In the genomic region with DNA sequence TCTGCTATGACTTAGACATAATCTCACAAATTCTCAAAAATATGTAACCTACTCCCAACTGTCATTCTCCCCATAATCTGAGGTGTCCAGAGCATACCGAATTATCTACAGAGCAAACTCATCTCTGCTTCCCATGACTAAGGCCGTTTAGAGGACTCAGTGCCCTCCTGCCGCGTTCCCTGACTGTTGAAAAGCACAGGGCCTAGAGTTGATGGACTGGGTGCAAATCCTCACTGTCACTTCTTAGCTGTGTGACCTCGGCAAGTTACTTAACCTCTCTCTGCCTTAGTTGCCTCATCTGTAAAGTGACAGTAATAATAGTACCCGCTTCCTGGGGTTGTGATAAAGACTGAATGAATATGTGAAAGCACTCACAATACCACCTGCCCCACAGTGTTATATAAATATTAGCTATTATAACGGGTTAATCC, we compare ENCODE assay signal across 8 cellular contexts. TPM values are rescaled to one million over a fixed set of nuclear protein-coding genes. Genes with fewer than 3 reads are reported as not detected.
DNase-seq lines count a peak whose midpoint lies in the region; ATAC-seq and TF ChIP-seq lines count a peak whose summit lies in the region.

No MANE protein-coding gene starts in this region.

- H3K9ac ChIP-seq in endocrine pancreas (ENCODE audit: control insufficient read depth, insufficient read depth, low read length), result no peak overlapping the region

- no peaks in the 10 kb centered on the region for H3K9me2 ChIP-seq in OCI-LY7 (ENCODE audit: insufficient read depth, low read length)

- H3K79me2 ChIP-seq in OCI-LY7 (ENCODE audit: insufficient read depth, low read depth, low read length), result no peaks in the 10 kb centered on the region

- 56% methylated on average over 7 of the region's 7 CpGs for WGBS in prostate gland

- H3K9me3 ChIP-seq in OCI-LY7 (ENCODE audit: low read length) (no peaks in the 10 kb centered on the region), endocrine pancreas (ENCODE audit: control insufficient read depth, low read length) (no peaks in the 10 kb centered on the region), prostate gland (no peaks in the 10 kb centered on the region)

- H3K4me3 ChIP-seq in OCI-LY7 (ENCODE audit: low read depth, low read length, poor library complexity, severe bottlenecking), result peak overlapping the region; percentile 83
- peak overlapping the region; percentile 20 for H3K4me3 ChIP-seq in endocrine pancreas (ENCODE audit: control insufficient read depth, insufficient read depth, low read length)
- peak overlapping the region; percentile 63 to 67 for H3K4me3 ChIP-seq in prostate gland

- no peak overlapping the region for H3K4me3 Mint-ChIP-seq in MCF 10A (ENCODE audit: unreplicated experiment)

- peak overlapping the region; percentile 97; the same call in 1 of the 2 replicates for H2AFZ ChIP-seq in OCI-LY7 (ENCODE audit: low read length)

- H3K36me3 Mint-ChIP-seq in MCF 10A (ENCODE audit: insufficient read depth, unreplicated experiment), result no peaks in the 10 kb centered on the region

- BruUV-seq in OCI-LY7 (replicated peaks; lab: Mats Ljungman, UMichigan) (no TSS peak), MCF 10A (replicated peaks; lab: Mats Ljungman, UMichigan) (no TSS peak)

- TF ChIP-seq CTCF in OCI-LY7 (conservative IDR thresholded peaks at IDR 0.05; ENCODE audit: low read length) (no peak), prostate gland (IDR thresholded peaks at IDR 0.05) (no peak), MCF 10A (IDR thresholded peaks at IDR 0.05; ENCODE audit: unreplicated experiment) (no peak)

- TF ChIP-seq POLR2A in prostate gland (IDR thresholded peaks at IDR 0.05), result no peak

- peaks cover 5% of the 10 kb centered on the region for H3K4me1 Mint-ChIP-seq in MCF 10A (ENCODE audit: insufficient read depth, unreplicated experiment)

- H3K27ac Mint-ChIP-seq in MCF 10A (ENCODE audit: low read depth, unreplicated experiment), result no peak overlapping the region

- CTCF ChIA-PET in OCI-LY7 (lab: Charles Lee; ENCODE audit: unreplicated experiment), result interaction anchor here (0.8 to 2.1 kb wide), 4 partner anchors 10 to 89 kb away, joined by 3 to 7 read pairs (median 4); no protein-coding TSS in a partner anchor
- CTCF ChIA-PET in MCF 10A (lab: Yijun Ruan, JAX), result interaction anchor here (0.6 to 1.7 kb wide), 2 partner anchors 34 to 89 kb away, joined by 4 read pairs; no protein-coding TSS in a partner anchor

- H3K27me3 ChIP-seq in endocrine pancreas (ENCODE audit: control insufficient read depth, insufficient read depth, low read length) (no peaks in the 10 kb centered on the region), prostate gland (replicated peaks; ENCODE audit: insufficient read depth) (no peaks in the 10 kb centered on the region)

- ATAC-seq in GM18498 (IDR thresholded peaks at IDR 0.05; ENCODE audit: unreplicated experiment), result no peak
- no peak for ATAC-seq in HG03095 (IDR thresholded peaks at IDR 0.05; ENCODE audit: unreplicated experiment)

- no peaks in the 10 kb centered on the region for H3K27me3 Mint-ChIP-seq in MCF 10A (ENCODE audit: insufficient read depth, unreplicated experiment)

- H4K20me1 ChIP-seq in OCI-LY7 (ENCODE audit: insufficient read depth, low read length), result no peaks in the 10 kb centered on the region

- H3K9me3 Mint-ChIP-seq in MCF 10A (ENCODE audit: unreplicated experiment), result no peaks in the 10 kb centered on the region

- intact Hi-C loops in OCI-LY7 (cut with micrococcal nuclease; ENCODE audit: unreplicated experiment), result loop anchor here (1.0 to 5.0 kb wide), 6 partner anchors 35 to 395 kb away; partner anchors contain the start of genes PSMG4, RIPK1 and WRNIP1
- intact Hi-C loops in prostate gland (cut with DNase I), result loop anchor here (5.0 kb wide), 2 partner anchors 35 to 90 kb away; no protein-coding TSS in a partner anchor
- intact Hi-C loops in MCF 10A (cut with micrococcal nuclease), result no loop called here

- DNase-seq in ELR (ENCODE audit: low read depth), result peak; percentile 56
- peak; percentile 24 for DNase-seq in OCI-LY7 (ENCODE audit: low spot score)
- DNase-seq in prostate gland (ENCODE audit: low spot score), result no peak
- DNase-seq in MCF 10A (ENCODE audit: unreplicated experiment), result no peak
- no peak for DNase-seq in effector CD4-positive, alpha-beta T cell

- POLR2A ChIA-PET in OCI-LY7 (lab: Charles Lee) (interaction anchor here (0.6 to 1.6 kb wide), 11 partner anchors 10 to 1700 kb away, joined by 3 to 10 read pairs (median 4); partner anchors contain the start of gene PSMG4), MCF 10A (lab: Yijun Ruan, JAX) (no interaction called here)

- peak overlapping the region; percentile 99 for H3K4me2 ChIP-seq in OCI-LY7 (ENCODE audit: low read length)

- H3K36me3 ChIP-seq in OCI-LY7 (ENCODE audit: insufficient read depth, low read length) (no peaks in the 10 kb centered on the region), endocrine pancreas (ENCODE audit: control insufficient read depth, insufficient read depth, low read length) (no peaks in the 10 kb centered on the region), prostate gland (no peaks in the 10 kb centered on the region)

- H3K27ac ChIP-seq in OCI-LY7 (ENCODE audit: low read depth, low read length, poor library complexity, severe bottlenecking) (peak overlapping the region; percentile 78), prostate gland (peak overlapping the region; percentile 86 to 93)

- H3K4me1 ChIP-seq in OCI-LY7 (ENCODE audit: insufficient read depth, low read length, poor library complexity, severe bottlenecking), result peaks cover 43% of the 10 kb centered on the region
- H3K4me1 ChIP-seq in endocrine pancreas (ENCODE audit: control insufficient read depth, insufficient read depth, low read length), result no peaks in the 10 kb centered on the region
- H3K4me1 ChIP-seq in prostate gland (replicated peaks), result no peaks in the 10 kb centered on the region

RNA-seq across cellular contexts. Expression of gene TUBB2A, which starts 4.7 kb away (rescaled TPM):
- total RNA-seq in OCI-LY7 (2014; rRNA removed; shearing (Covaris generic)), result 33.0 and 42.1 TPM in 2 replicates
- 23.3 and 24.8 TPM in 2 replicates for total RNA-seq in OCI-LY7 (2022)
- 10 to 100 TPM; 17.2 to 39.6 TPM for total RNA-seq in prostate gland
- total RNA-seq in MCF 10A (2022), result 13.3 and 17.8 TPM in 2 replicates

RNA-seq across cellular contexts. Expression of gene BPHL, which starts 43.6 kb away (rescaled TPM):
- total RNA-seq in OCI-LY7 (2014; rRNA removed; shearing (Covaris generic)), result 9.7 and 12.3 TPM in 2 replicates
- total RNA-seq in OCI-LY7 (2022) (17.5 and 20.9 TPM in 2 replicates), prostate gland (10 to 100 TPM; 16.5 to 17.7 TPM), MCF 10A (2022) (13.2 and 17.5 TPM in 2 replicates)

Comparison
In these comparisons a context has a peak if more than half of its experiments do, and no peak if none do; other contexts are left out.
1. DNase-seq: peak in ELR (single experiment) and OCI-LY7 (single experiment); none in prostate gland (single experiment), MCF 10A (single experiment) and effector CD4-positive, alpha-beta T cell (single experiment).
2. H3K4me3 ChIP-seq: peak in every context shown above with its lines; median percentile 83 in OCI-LY7; 65 in prostate gland; 20 in endocrine pancreas.